ENCODE assay signal across 1 cellular context in the genomic region with DNA sequence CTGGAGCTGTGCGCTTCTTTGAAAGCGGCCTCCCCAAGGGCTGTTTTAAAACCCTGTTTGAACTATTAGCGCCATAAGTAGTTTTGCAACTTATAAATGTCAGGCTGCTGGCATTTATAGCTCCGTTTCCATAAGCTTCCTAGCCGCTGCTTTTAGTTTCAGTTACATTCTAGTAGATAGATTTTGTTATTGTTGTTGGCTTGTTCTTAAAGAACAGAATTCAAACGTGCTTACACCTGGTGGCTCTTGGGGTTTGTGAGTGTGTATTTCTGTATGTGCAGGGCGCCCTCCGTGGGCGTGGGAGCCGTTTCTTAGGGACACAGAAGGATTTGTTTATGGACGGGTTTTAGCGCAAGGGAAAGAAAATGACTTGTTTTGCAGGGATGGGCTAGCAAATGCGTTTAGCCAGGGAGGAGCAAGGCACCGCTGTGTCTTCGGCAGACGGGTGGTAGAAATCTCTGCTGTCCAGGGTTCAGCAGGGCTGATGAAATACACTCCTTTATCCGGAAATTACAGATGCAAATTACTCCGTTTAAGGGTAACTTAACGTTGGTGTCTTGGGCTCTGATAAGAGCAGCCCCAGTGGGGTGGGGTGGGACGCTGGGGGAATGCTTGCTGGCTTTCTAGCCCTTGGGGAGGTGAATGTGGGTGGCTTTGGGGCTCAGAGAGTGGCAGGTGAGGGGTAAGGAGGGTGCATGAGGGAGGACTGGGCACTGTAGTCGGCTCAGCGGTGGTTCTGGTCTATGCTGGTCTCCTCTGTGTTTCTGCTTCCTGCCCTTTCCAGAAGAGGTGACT.
TF ChIP-seq lines count a peak whose summit lies in the region.

No MANE protein-coding gene starts in this region.

TF ChIP-seq in H1, 55 proteins besides CTCF, POLR2A, EP300 and RAD21 (continued from another document):
- peak; percentile 78 for TF ChIP-seq EZH2 (IDR thresholded peaks at IDR 0.05; ENCODE audit: low read depth, low read length, severe bottlenecking)
